ENCODE assay signal across 8 cellular contexts in genomic region chr7:79454325-79454960, GRCh38. TPM values are rescaled to one million over a fixed set of nuclear protein-coding genes. Genes with fewer than 3 reads are reported as not detected.
DNase-seq lines count a peak whose midpoint lies in the region; ATAC-seq and TF ChIP-seq lines count a peak whose summit lies in the region.

No MANE protein-coding gene starts in this region.

- H3K4me1 Mint-ChIP-seq in activated naive CD8-positive, alpha-beta T cell treated with anti-CD3 and anti-CD28 coated beads for 36 hours, result peaks cover 22% of the 10 kb centered on the region

- H3K9me3 ChIP-seq in left ventricle myocardium inferior (replicated peaks) (no peaks in the 10 kb centered on the region), parathyroid adenoma (ENCODE audit: control insufficient read depth, low read length) (no peaks in the 10 kb centered on the region)

- peak overlapping the region; percentile 82 for H2AFZ ChIP-seq in parathyroid adenoma

- peaks cover 1% of the 10 kb centered on the region for H3K36me3 Mint-ChIP-seq in activated naive CD8-positive, alpha-beta T cell treated with anti-CD3 and anti-CD28 coated beads for 36 hours

- peak overlapping the region; percentile 76 for H3K4me3 ChIP-seq in left ventricle myocardium inferior
- peak overlapping the region; percentile 78 for H3K4me3 ChIP-seq in parathyroid adenoma (ENCODE audit: low read depth, low read length)

- no peak for ATAC-seq in GM21367 (IDR thresholded peaks at IDR 0.05; ENCODE audit: unreplicated experiment)

- H3K27me3 Mint-ChIP-seq in activated naive CD8-positive, alpha-beta T cell treated with anti-CD3 and anti-CD28 coated beads for 36 hours, result peaks cover 59% of the 10 kb centered on the region

- H3K4me2 ChIP-seq in parathyroid adenoma (ENCODE audit: low read length), result peak overlapping the region; percentile 87

- H3K36me3 ChIP-seq in left ventricle myocardium inferior, result peaks cover 7% of the 10 kb centered on the region
- H3K36me3 ChIP-seq in parathyroid adenoma (ENCODE audit: control insufficient read depth, insufficient read depth, low read length), result no peaks in the 10 kb centered on the region

- H3K79me2 ChIP-seq in parathyroid adenoma, result no peaks in the 10 kb centered on the region

- TF ChIP-seq CTCF in left ventricle myocardium inferior (IDR thresholded peaks at IDR 0.05; ENCODE audit: borderline replicate concordance) (no peak), parathyroid adenoma (IDR thresholded peaks at IDR 0.05) (no peak)

- H3K4me3 Mint-ChIP-seq in activated naive CD8-positive, alpha-beta T cell treated with anti-CD3 and anti-CD28 coated beads for 36 hours, result peak overlapping the region; percentile 81

- no peaks in the 10 kb centered on the region for H3K27me3 ChIP-seq in left ventricle myocardium inferior (ENCODE audit: low read depth)
- no peaks in the 10 kb centered on the region for H3K27me3 ChIP-seq in parathyroid adenoma (ENCODE audit: control insufficient read depth, insufficient read depth, low read length)

- DNase-seq in C1 segment of cervical spinal cord (lab: John Stamatoyannopoulos, UW), result peak in 8 of 14 donors; percentile 56 to 81 (median 72)
- peak; percentile 1 for DNase-seq in activated naive CD8-positive, alpha-beta T cell treated with anti-CD3 and anti-CD28 coated beads for 36 hours
- DNase-seq in left ventricle myocardium inferior, result peak; percentile 36
- DNase-seq in SW480 (ENCODE audit: low spot score), result no peak
- DNase-seq in GDM1 (lab: John Stamatoyannopoulos, UW), result no peak
- DNase-seq in NCI-H2081 (lab: John Stamatoyannopoulos, UW), result no peak

- no peaks in the 10 kb centered on the region for H3K9me3 Mint-ChIP-seq in activated naive CD8-positive, alpha-beta T cell treated with anti-CD3 and anti-CD28 coated beads for 36 hours

- peaks cover 61% of the 10 kb centered on the region for H3K4me1 ChIP-seq in left ventricle myocardium inferior
- peaks cover 3% of the 10 kb centered on the region for H3K4me1 ChIP-seq in parathyroid adenoma

- no peak overlapping the region for H3K27ac Mint-ChIP-seq in activated naive CD8-positive, alpha-beta T cell treated with anti-CD3 and anti-CD28 coated beads for 36 hours

- peak overlapping the region; percentile 77 for H3K9ac ChIP-seq in parathyroid adenoma

- H3K27ac ChIP-seq in left ventricle myocardium inferior (replicated peaks) (peak overlapping the region; percentile 89), parathyroid adenoma (peak overlapping the region; percentile 94)

- intact Hi-C loops in left ventricle myocardium inferior (cut with micrococcal nuclease), result no loop called here

RNA-seq across cellular contexts. Expression of gene MAGI2, which starts 1.0 kb away (rescaled TPM):
- total RNA-seq in activated naive CD8-positive, alpha-beta T cell treated with anti-CD3 and anti-CD28 coated beads for 36 hours, result under 1 TPM; 0.14 to 0.31 TPM
- 4.5 TPM for total RNA-seq in left ventricle myocardium inferior

Comparison
In these comparisons a context has a peak if more than half of its experiments do, and no peak if none do; other contexts are left out.
1. DNase-seq: peak in C1 segment of cervical spinal cord (8 of 14), activated naive CD8-positive, alpha-beta T cell treated with anti-CD3 and anti-CD28 coated beads for 36 hours (single experiment) and left ventricle myocardium inferior (single experiment); none in SW480 (single experiment), GDM1 (single experiment) and NCI-H2081 (0 of 2).